Comparison of ENCODE assay signal across 1 cellular context in the genomic region with DNA sequence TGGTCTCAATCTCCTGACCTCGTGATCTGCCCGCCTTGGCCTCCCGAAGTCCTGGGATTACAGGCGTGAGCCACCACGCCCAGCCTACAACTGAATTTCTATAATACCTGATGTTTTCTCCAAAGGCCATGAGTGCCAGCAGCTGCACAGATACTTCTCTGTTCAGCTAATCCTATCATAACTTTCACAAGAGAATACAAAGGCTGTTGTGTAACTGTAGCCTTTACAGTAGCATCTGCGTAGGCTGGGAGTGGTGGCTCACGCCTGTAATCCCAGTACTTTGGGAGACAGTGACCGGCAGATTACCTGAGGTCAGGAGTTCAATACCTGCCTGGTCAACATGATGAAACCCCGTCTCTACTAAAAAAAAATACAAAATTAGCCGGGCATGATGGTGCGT. TPM values are rescaled to one million over a fixed set of nuclear protein-coding genes. Genes with fewer than 3 reads are reported as not detected.
"Had no signal": no experiment of that assay in that cellular context is flagged by ENCODE, and none has a peak within 500 bp of the region (broad histone marks: within the 10 kb centered on the region; RNA-seq: fewer than 3 reads in every experiment).

No MANE protein-coding gene starts in this region.

RNA-seq across cellular contexts. Expression of gene NIM1K, which starts 8.9 kb away (rescaled TPM):
- total RNA-seq: Peyer's patch had no signal
